1 cellular context compared by ENCODE assay signal in genomic region chr5:132370241-132370820, GRCh38.
TF ChIP-seq lines count a peak whose summit lies in the region.

No MANE protein-coding gene starts in this region.

TF ChIP-seq in HepG2, 621 proteins besides CTCF, POLR2A, EP300 and RAD21 (continued from another document and continues in another):
- TF ChIP-seq ZNF800 (CRISPR knock-in tag; IDR thresholded peaks at IDR 0.05), result peak; percentile 42
- 0 out of 2 replicates have a peak, but pooled peaks have one; percentile 0 for TF ChIP-seq CEBPG (CRISPR knock-in tag; IDR thresholded peaks at IDR 0.05)
- TF ChIP-seq ZNF713 (CRISPR knock-in tag; IDR thresholded peaks at IDR 0.05), result no peak
- TF ChIP-seq TFE3 (CRISPR knock-in tag; IDR thresholded peaks at IDR 0.05), result no peak
- 0 out of 2 replicates have a peak, but pooled peaks have one; percentile 3 for TF ChIP-seq ZFP82 (CRISPR knock-in tag; IDR thresholded peaks at IDR 0.05; ENCODE audit: borderline replicate concordance)
- no peak; the same call in 1 of the 2 replicates for TF ChIP-seq ZFP90 (CRISPR knock-in tag; IDR thresholded peaks at IDR 0.05; ENCODE audit: borderline replicate concordance)
- no peak for TF ChIP-seq NFE2L1 (CRISPR knock-in tag; IDR thresholded peaks at IDR 0.05; ENCODE audit: borderline replicate concordance)
- 0 out of 2 replicates have a peak, but pooled peaks have one; percentile 1 for TF ChIP-seq ZNF782 (CRISPR knock-in tag; IDR thresholded peaks at IDR 0.05; ENCODE audit: borderline replicate concordance)
- TF ChIP-seq AHDC1 (CRISPR knock-in tag; IDR thresholded peaks at IDR 0.05; ENCODE audit: borderline replicate concordance), result no peak
- peak; percentile 31 for TF ChIP-seq NRL (CRISPR knock-in tag; IDR thresholded peaks at IDR 0.05; ENCODE audit: borderline replicate concordance)
- TF ChIP-seq KLF16 (CRISPR knock-in tag; IDR thresholded peaks at IDR 0.05), result no peak
- no peak for TF ChIP-seq THYN1 (CRISPR knock-in tag; IDR thresholded peaks at IDR 0.05; ENCODE audit: borderline replicate concordance, low read depth)
- 0 out of 2 replicates have a peak, but pooled peaks have one; percentile 26 for TF ChIP-seq ZNF350 (CRISPR knock-in tag; IDR thresholded peaks at IDR 0.05; ENCODE audit: borderline replicate concordance, low read depth)
- peak; percentile 62; the same call in 1 of the 2 replicates for TF ChIP-seq ZNF333 (CRISPR knock-in tag; IDR thresholded peaks at IDR 0.05; ENCODE audit: borderline replicate concordance)
- TF ChIP-seq MATR3 (CRISPR knock-in tag; IDR thresholded peaks at IDR 0.05), result no peak
- TF ChIP-seq ZNF281 (CRISPR knock-in tag; IDR thresholded peaks at IDR 0.05; ENCODE audit: borderline replicate concordance), result peak; percentile 55
- TF ChIP-seq MLXIP (CRISPR knock-in tag; IDR thresholded peaks at IDR 0.05; ENCODE audit: borderline replicate concordance), result 0 out of 2 replicates have a peak, but pooled peaks have one; percentile 2
- no peak; the same call in 1 of the 2 replicates for TF ChIP-seq ZNF564 (CRISPR knock-in tag; IDR thresholded peaks at IDR 0.05)
- TF ChIP-seq MEIS1 (CRISPR knock-in tag; IDR thresholded peaks at IDR 0.05; ENCODE audit: borderline replicate concordance), result 0 out of 2 replicates have a peak, but pooled peaks have one; percentile 38
- TF ChIP-seq ZNF576 (CRISPR knock-in tag; IDR thresholded peaks at IDR 0.05), result peak; percentile 21; the same call in 1 of the 2 replicates
- TF ChIP-seq PRDM10 (CRISPR knock-in tag; IDR thresholded peaks at IDR 0.05; ENCODE audit: low read depth), result no peak
- TF ChIP-seq ZNF709 (CRISPR knock-in tag; IDR thresholded peaks at IDR 0.05), result peak; percentile 26; the same call in 1 of the 2 replicates
- 0 out of 2 replicates have a peak, but pooled peaks have one; percentile 0 for TF ChIP-seq ZSCAN29 (CRISPR knock-in tag; conservative IDR thresholded peaks at IDR 0.05)
- TF ChIP-seq ZNF547 (CRISPR knock-in tag; IDR thresholded peaks at IDR 0.05), result no peak
- TF ChIP-seq ZNF672 (CRISPR knock-in tag; IDR thresholded peaks at IDR 0.05), result no peak
- peak; percentile 11; the same call in 1 of the 2 replicates for TF ChIP-seq TAF1 (CRISPR knock-in tag; IDR thresholded peaks at IDR 0.05)
- TF ChIP-seq ZKSCAN5 (CRISPR knock-in tag; IDR thresholded peaks at IDR 0.05), result no peak
- 0 out of 2 replicates have a peak, but pooled peaks have one; percentile 25 for TF ChIP-seq ZC3H13 (CRISPR knock-in tag; IDR thresholded peaks at IDR 0.05)
- 0 out of 2 replicates have a peak, but pooled peaks have one; percentile 4 for TF ChIP-seq GABPB1 (CRISPR knock-in tag; IDR thresholded peaks at IDR 0.05)
- TF ChIP-seq MIER2 (CRISPR knock-in tag; IDR thresholded peaks at IDR 0.05), result no peak
- 0 out of 2 replicates have a peak, but pooled peaks have one; percentile 9 for TF ChIP-seq ZBTB7A (CRISPR knock-in tag; IDR thresholded peaks at IDR 0.05)
- TF ChIP-seq SRF (IDR thresholded peaks at IDR 0.05; ENCODE audit: low read depth, low read length), result no peak
- no peak for TF ChIP-seq ZNF574 (CRISPR knock-in tag; IDR thresholded peaks at IDR 0.05)
- TF ChIP-seq ZNF329 (CRISPR knock-in tag; IDR thresholded peaks at IDR 0.05; ENCODE audit: low read depth), result no peak
- TF ChIP-seq ATRX (CRISPR knock-in tag; IDR thresholded peaks at IDR 0.05; ENCODE audit: borderline replicate concordance), result no peak
- TF ChIP-seq ZNF225 (CRISPR knock-in tag; IDR thresholded peaks at IDR 0.05), result 0 out of 2 replicates have a peak, but pooled peaks have one; percentile 58
